Comparison of ENCODE assay signal across 12 cellular contexts in the genomic region with DNA sequence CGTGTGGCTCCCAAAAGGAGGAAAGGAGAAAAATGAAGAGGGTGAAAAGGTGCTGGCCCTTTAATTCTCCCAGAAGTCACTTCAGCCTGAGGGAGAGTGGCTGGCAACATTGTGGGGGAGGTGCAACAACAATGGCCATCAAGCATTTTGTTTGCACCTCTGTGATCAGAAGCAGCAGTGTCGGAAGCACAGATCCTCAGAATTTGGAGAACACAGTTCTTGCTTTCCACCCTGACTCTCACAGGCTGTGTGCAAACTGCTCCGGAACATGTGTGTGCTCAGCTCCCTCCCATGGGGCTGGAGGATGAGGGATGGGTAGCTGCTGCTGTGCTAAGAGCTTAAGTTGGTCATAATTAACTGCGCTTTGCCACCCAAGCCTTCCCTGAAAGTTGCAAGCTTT.
A peak's percentile ranks its signal among the peaks of the same experiment; 100 is the strongest.
DNase-seq lines count a peak whose midpoint lies in the region; ATAC-seq and TF ChIP-seq lines count a peak whose summit lies in the region.
"Had no signal": no experiment of that assay in that cellular context is flagged by ENCODE, and none has a peak within 500 bp of the region (broad histone marks: within the 10 kb centered on the region; RNA-seq: fewer than 3 reads in every experiment).

No MANE protein-coding gene starts in this region.

- H3K4me3 ChIP-seq in heart left ventricle (peak overlapping the region in 10 of 12 donors; percentile 14 to 57 (median 42)), psoas muscle (peak overlapping the region; percentile 29)

- H3K9me3 ChIP-seq in heart left ventricle (peaks cover 0 to 8% (median 0%) of the 10 kb centered on the region in 12 donors), psoas muscle (no peaks in the 10 kb centered on the region)

- H3K27me3 ChIP-seq in heart left ventricle (peaks cover 0 to 6% (median 0%) of the 10 kb centered on the region in 9 donors), psoas muscle (ENCODE audit: insufficient read depth in 3 of 3, low read length in 2 of 3) (no peaks in the 10 kb centered on the region)

- H3K27ac ChIP-seq in heart left ventricle (peak overlapping the region in 4 of 12 donors; percentile 3 to 53 (median 38)), psoas muscle (no peak overlapping the region)

- no peak for TF ChIP-seq CTCF in heart left ventricle (IDR thresholded peaks at IDR 0.05)
- TF ChIP-seq CTCF in psoas muscle (IDR thresholded peaks at IDR 0.05): no peak

- H3K4me1 ChIP-seq in heart left ventricle (no peaks in the 10 kb centered on the region), psoas muscle (no peaks in the 10 kb centered on the region)

- WGBS in heart left ventricle, 4 donors: 40 to 55% (median 50%) methylated on average over 4 of the region's 4 CpGs
- whole genome bisulfite sequencing in psoas muscle, 3 donors: 53 to 61% (median 59%) methylated on average over 4 of the region's 4 CpGs

- TF ChIP-seq POLR2A in heart left ventricle (IDR thresholded peaks at IDR 0.05): no peak

- no peaks in the 10 kb centered on the region for H3K36me3 ChIP-seq in heart left ventricle
- no peaks in the 10 kb centered on the region for H3K36me3 ChIP-seq in psoas muscle (ENCODE audit: insufficient read depth in 1 of 2, low read depth in 1 of 2)

- peak; percentile 13 for DNase-seq in ELR (ENCODE audit: low read depth)
- peak; percentile 34 for DNase-seq in SK-N-DZ (ENCODE audit: low spot score)
- peak in 1 of 5 donors; percentile 31 for DNase-seq in heart left ventricle
- DNase-seq in psoas muscle: no peak
- no peak for DNase-seq in MV-4-11 (lab: John Stamatoyannopoulos, UW)
- no peak for DNase-seq in stimulated activated CD4-positive, alpha-beta T cell treated with anti-CD3 and anti-CD28 coated beads, Interleukin-2, amount 100 ng/mL, for 24 hours
- DNase-seq in GM19240 (ENCODE audit: insufficient read length, low spot score): no peak
- DNase-seq: activated CD4-positive, alpha-beta T cell treated with anti-CD3 and anti-CD28 coated beads, Interleukin-2, amount 10 ng/mL, durations not matched to agents 7 days and 5 days; activated naive CD4-positive, alpha-beta T cell treated with anti-CD3 and anti-CD28 coated beads, Interleukin-2, amount 50 U/mL, for 16 hours; CD8-positive, alpha-beta T cell; NCI-H2081 had no signal

- intact Hi-C loops in heart left ventricle (cut with DNase I) (no loop called here), psoas muscle (cut with DNase I) (no loop called here)

- ATAC-seq in heart left ventricle (peak in 3 of 4 donors; percentile 41 to 64 (median 59)), psoas muscle (peak in 1 of 4 donors; percentile 68), HG02588 (IDR thresholded peaks at IDR 0.05; ENCODE audit: unreplicated experiment) (no peak)
- ATAC-seq: CD8-positive, alpha-beta T cell had no signal

Comparison
In these comparisons a context has a peak if more than half of its experiments do, and no peak if none do; other contexts are left out.
1. DNase-seq: peak in ELR (single experiment) and SK-N-DZ (single experiment); none in psoas muscle (0 of 2), MV-4-11 (single experiment), stimulated activated CD4-positive, alpha-beta T cell treated with anti-CD3 and anti-CD28 coated beads, Interleukin-2, amount 100 ng/mL, for 24 hours (0 of 2) and GM19240 (single experiment).